ENCODE assay signal across 17 cellular contexts in the genomic region with DNA sequence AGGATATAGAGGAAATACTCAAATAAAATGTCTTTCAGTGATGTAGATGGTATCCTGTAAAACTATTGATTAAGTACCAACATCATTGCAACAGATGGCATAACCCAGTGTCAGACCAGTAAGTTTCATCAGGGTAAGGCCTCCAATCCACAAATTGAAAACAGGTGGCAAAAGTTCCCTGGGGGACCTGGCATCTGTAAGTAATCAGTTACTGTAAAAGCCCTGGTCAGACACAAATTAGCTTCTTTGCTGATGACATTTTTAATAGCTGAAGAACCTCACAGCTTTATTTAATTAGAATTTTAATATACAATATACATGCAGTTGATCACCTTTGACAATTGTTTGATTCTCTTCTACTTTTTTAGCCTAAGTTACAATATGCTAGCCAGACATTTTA.
DNase-seq lines count a peak whose midpoint lies in the region; ATAC-seq and TF ChIP-seq lines count a peak whose summit lies in the region.
"Had no signal": no experiment of that assay in that cellular context is flagged by ENCODE, and none has a peak within 500 bp of the region (broad histone marks: within the 10 kb centered on the region; RNA-seq: fewer than 3 reads in every experiment).

No MANE protein-coding gene starts in this region.

- DNase-seq in BE2C (peak; percentile 48), SK-N-MC (ENCODE audit: low read depth, low spot score) (no peak), fibroblast of gingiva (ENCODE audit: low read depth) (peak; percentile 60), SKM-1 (lab: John Stamatoyannopoulos, UW; ENCODE audit: unreplicated experiment) (no peak), gastrocnemius medialis (no peak)
- no peak for DNase-seq in T-helper 2 cell treated with Interferon-gamma antibody and Interleukin-4, amounts not matched to agents 5 μg/mL and 100 μg/mL, for 36 hours (ENCODE audit: low spot score)
- DNase-seq: Calu3; CD8-positive, alpha-beta T cell; DMS79 treated with DMSO at 0.1 percent for 48 hours; GF-D8; GOT3; H7; HFFc6 had no signal

- no peaks in the 10 kb centered on the region for H3K36me3 Mint-ChIP-seq in T-helper 2 cell treated with Interferon-gamma antibody and Interleukin-4, amounts not matched to agents 5 μg/mL and 100 μg/mL, for 36 hours (ENCODE audit: low read depth)
- H3K36me3 Mint-ChIP-seq: CD8-positive, alpha-beta T cell had no signal

- H3K27ac Mint-ChIP-seq in T-helper 2 cell treated with Interferon-gamma antibody and Interleukin-4, amounts not matched to agents 5 μg/mL and 100 μg/mL, for 36 hours, result no peak overlapping the region
- H3K27ac Mint-ChIP-seq: CD8-positive, alpha-beta T cell; HFFc6 had no signal

- no peaks in the 10 kb centered on the region for H3K27me3 ChIP-seq in BE2C
- no peaks in the 10 kb centered on the region for H3K27me3 ChIP-seq in gastrocnemius medialis
- H3K27me3 ChIP-seq: BLaER1 treated with 17β-estradiol and CSF1 and Interleukin-3, amounts not matched to agents 10 nM and 100 nM had no signal

- TF ChIP-seq CTCF in BE2C (IDR thresholded peaks at IDR 0.05; ENCODE audit: low read depth, low read length) (no peak), gastrocnemius medialis (IDR thresholded peaks at IDR 0.05 in 4 of 5, conservative IDR thresholded peaks at IDR 0.05 in 1 of 5) (no peak)

- no peak for TF ChIP-seq POLR2A in gastrocnemius medialis (IDR thresholded peaks at IDR 0.05)

- no peaks in the 10 kb centered on the region for H3K9me3 ChIP-seq in BE2C
- no peaks in the 10 kb centered on the region for H3K9me3 ChIP-seq in SK-N-MC (ENCODE audit: low read depth, low read length)
- H3K9me3 ChIP-seq in gastrocnemius medialis, result no peaks in the 10 kb centered on the region
- H3K9me3 ChIP-seq: BLaER1 treated with 17β-estradiol and CSF1 and Interleukin-3, amounts not matched to agents 10 nM and 100 nM had no signal

- intact Hi-C loops in gastrocnemius medialis (cut with DNase I; ENCODE audit: low total_unique reads), result no loop called here

- H3K27ac ChIP-seq in SK-N-MC, result peak overlapping the region; percentile 64
- no peak overlapping the region for H3K27ac ChIP-seq in gastrocnemius medialis
- H3K27ac ChIP-seq: BLaER1 treated with 17β-estradiol and CSF1 and Interleukin-3, amounts not matched to agents 10 nM and 100 nM; HL-60 had no signal

- H3K36me3 ChIP-seq in BE2C (no peaks in the 10 kb centered on the region), SK-N-MC (ENCODE audit: insufficient read depth, low read length) (no peaks in the 10 kb centered on the region), gastrocnemius medialis (no peaks in the 10 kb centered on the region)
- H3K36me3 ChIP-seq: BLaER1 treated with 17β-estradiol and CSF1 and Interleukin-3, amounts not matched to agents 10 nM and 100 nM had no signal

- H3K4me1 Mint-ChIP-seq in T-helper 2 cell treated with Interferon-gamma antibody and Interleukin-4, amounts not matched to agents 5 μg/mL and 100 μg/mL, for 36 hours (ENCODE audit: low read depth), result no peaks in the 10 kb centered on the region

- ATAC-seq in gastrocnemius medialis (no peak), GM18502 (IDR thresholded peaks at IDR 0.05; ENCODE audit: poor library complexity, unreplicated experiment) (no peak)
- ATAC-seq: CD8-positive, alpha-beta T cell; HCT116 had no signal

- H3K4me3 ChIP-seq in BE2C (ENCODE audit: low read depth, low read length) (no peak overlapping the region), SK-N-MC (0 out of 2 replicates have a peak overlapping the region, but pooled peaks have one; percentile 18), gastrocnemius medialis (no peak overlapping the region)
- H3K4me3 ChIP-seq: BLaER1 treated with 17β-estradiol and CSF1 and Interleukin-3, amounts not matched to agents 10 nM and 100 nM had no signal

- no peaks in the 10 kb centered on the region for H3K27me3 Mint-ChIP-seq in T-helper 2 cell treated with Interferon-gamma antibody and Interleukin-4, amounts not matched to agents 5 μg/mL and 100 μg/mL, for 36 hours (ENCODE audit: low read depth)

- in situ Hi-C loops in gastrocnemius medialis (cut with MboI; ENCODE audit: low sequenced_read_pairs in 4 of 4), result no loop called here

- H3K4me3 Mint-ChIP-seq in T-helper 2 cell treated with Interferon-gamma antibody and Interleukin-4, amounts not matched to agents 5 μg/mL and 100 μg/mL, for 36 hours, result no peak overlapping the region
- H3K4me3 Mint-ChIP-seq: CD8-positive, alpha-beta T cell; HFFc6 had no signal

- H3K4me1 ChIP-seq in BE2C (peaks cover 2% of the 10 kb centered on the region), gastrocnemius medialis (peaks cover 5 to 14% of the 10 kb centered on the region in 2 donors)

- no peak overlapping the region for H3K9ac ChIP-seq in SK-N-MC (ENCODE audit: insufficient read length)
- H3K9ac ChIP-seq: BLaER1 treated with 17β-estradiol and CSF1 and Interleukin-3, amounts not matched to agents 10 nM and 100 nM had no signal

- peaks cover 4% of the 10 kb centered on the region for H3K9me3 Mint-ChIP-seq in T-helper 2 cell treated with Interferon-gamma antibody and Interleukin-4, amounts not matched to agents 5 μg/mL and 100 μg/mL, for 36 hours

Comparison
In these comparisons a context has a peak if more than half of its experiments do, and no peak if none do; other contexts are left out.
1. DNase-seq: peak in BE2C (single experiment) and fibroblast of gingiva (single experiment); none in SK-N-MC (single experiment), T-helper 2 cell treated with Interferon-gamma antibody and Interleukin-4, amounts not matched to agents 5 μg/mL and 100 μg/mL, for 36 hours (single experiment), SKM-1 (single experiment) and gastrocnemius medialis (0 of 2).